ENCODE assay signal across 15 cellular contexts in genomic region chr9:136568288-136569081, GRCh38. TPM values are rescaled to one million over a fixed set of nuclear protein-coding genes. Genes with fewer than 3 reads are reported as not detected.
DNase-seq lines count a peak whose midpoint lies in the region; ATAC-seq and TF ChIP-seq lines count a peak whose summit lies in the region.
"Had no signal": no experiment of that assay in that cellular context is flagged by ENCODE, and none has a peak within 500 bp of the region (broad histone marks: within the 10 kb centered on the region; RNA-seq: fewer than 3 reads in every experiment).

No MANE protein-coding gene starts in this region.

- in situ Hi-C loops in GM13977 (cut with MboI; ENCODE audit: low pct_unique_long_range_greater_than_20kb, low sequenced_read_pairs, unreplicated experiment): no loop called here

- no peaks in the 10 kb centered on the region for H3K27me3 ChIP-seq in right lobe of liver
- no peaks in the 10 kb centered on the region for H3K27me3 ChIP-seq in suprapubic skin
- no peaks in the 10 kb centered on the region for H3K27me3 ChIP-seq in naive thymus-derived CD4-positive, alpha-beta T cell (ENCODE audit: control insufficient read depth in 2 of 2, insufficient read depth in 2 of 2, low read length in 2 of 2)
- H3K27me3 ChIP-seq in SJCRH30: peaks cover 32% of the 10 kb centered on the region

- peak overlapping the region; percentile 42 to 86 for H3K27ac ChIP-seq in coronary artery
- no peak overlapping the region for H3K27ac ChIP-seq in right lobe of liver
- peak overlapping the region; percentile 42 for H3K27ac ChIP-seq in suprapubic skin
- H3K27ac ChIP-seq in naive thymus-derived CD4-positive, alpha-beta T cell (ENCODE audit: low read depth, low read length): no peak overlapping the region
- no peak overlapping the region for H3K27ac ChIP-seq in SJCRH30
- H3K27ac ChIP-seq: C4-2B had no signal

- ATAC-seq in right lobe of liver: peak; percentile 3 to 24 (median 6)
- no peak for ATAC-seq in naive thymus-derived CD4-positive, alpha-beta T cell

- H3K4me1 ChIP-seq in right lobe of liver (peaks cover 0 to 28% (median 4%) of the 10 kb centered on the region in 4 donors), suprapubic skin (peaks cover 56% of the 10 kb centered on the region), SJCRH30 (peaks cover 26% of the 10 kb centered on the region)
- no peaks in the 10 kb centered on the region for H3K4me1 ChIP-seq in naive thymus-derived CD4-positive, alpha-beta T cell (ENCODE audit: control insufficient read depth in 2 of 2, insufficient read depth in 2 of 2, low read length in 2 of 2)

- H3K4me3 ChIP-seq in coronary artery: peak overlapping the region; percentile 29
- H3K4me3 ChIP-seq in right lobe of liver: no peak overlapping the region
- H3K4me3 ChIP-seq in suprapubic skin: no peak overlapping the region
- no peak overlapping the region for H3K4me3 ChIP-seq in naive thymus-derived CD4-positive, alpha-beta T cell (ENCODE audit: low read length)
- no peak overlapping the region for H3K4me3 ChIP-seq in SJCRH30

- POLR2A ChIA-PET in naive thymus-derived CD4-positive, alpha-beta T cell (lab: Charles Lee): no interaction called here

- H3K9me3 Mint-ChIP-seq in naive thymus-derived CD4-positive, alpha-beta T cell: peaks cover 0 to 5% (median 0%) of the 10 kb centered on the region in 11 donors
- H3K9me3 Mint-ChIP-seq: activated CD4-positive, alpha-beta T cell treated with anti-CD3 and anti-CD28 coated beads, Interleukin-2, amount 10 ng/mL, durations not matched to agents 7 days and 5 days; central memory CD8-positive, alpha-beta T cell had no signal

- CTCF ChIA-PET in naive thymus-derived CD4-positive, alpha-beta T cell (lab: Charles Lee): no interaction called here

- no peak for TF ChIP-seq EP300 in suprapubic skin (IDR thresholded peaks at IDR 0.05)

- TF ChIP-seq CTCF in coronary artery (IDR thresholded peaks at IDR 0.05) (no peak), right lobe of liver (IDR thresholded peaks at IDR 0.05) (no peak), suprapubic skin (IDR thresholded peaks at IDR 0.05) (no peak), GM13977 (IDR thresholded peaks at IDR 0.05; ENCODE audit: extremely low read depth, insufficient read depth, missing control alignments) (no peak)

- H3K36me3 ChIP-seq in right lobe of liver: no peaks in the 10 kb centered on the region
- H3K36me3 ChIP-seq in suprapubic skin: no peaks in the 10 kb centered on the region
- H3K36me3 ChIP-seq in naive thymus-derived CD4-positive, alpha-beta T cell (ENCODE audit: control insufficient read depth in 2 of 3, insufficient read depth in 3 of 3, low read length in 3 of 3): no peaks in the 10 kb centered on the region
- no peaks in the 10 kb centered on the region for H3K36me3 ChIP-seq in SJCRH30

- 54% methylated on average over 7 of the region's 24 CpGs for WGBS in right lobe of liver (ENCODE audit: insufficient coverage, low coverage, low lambda C conversion rate, missing lambda C conversion rate)
- 43% methylated on average over 18 of the region's 24 CpGs for WGBS in suprapubic skin

- DNase-seq in HK-2 (ENCODE audit: unreplicated experiment) (peak; percentile 69), coronary artery (ENCODE audit: low spot score) (no peak), right lobe of liver (no peak), suprapubic skin (ENCODE audit: low spot score in 2 of 2) (no peak), GM13977 (ENCODE audit: low spot score) (no peak), DMS153 (lab: John Stamatoyannopoulos, UW) (no peak), SJCRH30 (no peak)
- no peak for DNase-seq in naive thymus-derived CD4-positive, alpha-beta T cell
- DNase-seq: activated CD4-positive, alpha-beta T cell treated with anti-CD3 and anti-CD28 coated beads, Interleukin-2, amount 10 ng/mL, durations not matched to agents 7 days and 5 days; activated effector memory CD4-positive, alpha-beta T cell treated with Interleukin-2 at 50 U/mL for 16 hours; NCI-H1694; stimulated activated CD4-positive, alpha-beta T cell treated with anti-CD3 and anti-CD28 coated beads, Interleukin-15, amount 100 ng/mL, for 24 hours had no signal

- no peaks in the 10 kb centered on the region for H3K36me3 Mint-ChIP-seq in naive thymus-derived CD4-positive, alpha-beta T cell
- H3K36me3 Mint-ChIP-seq: IgD-negative memory B cell had no signal

- no peak overlapping the region for H3K27ac Mint-ChIP-seq in naive thymus-derived CD4-positive, alpha-beta T cell
- H3K27ac Mint-ChIP-seq: activated CD4-positive, alpha-beta T cell treated with anti-CD3 and anti-CD28 coated beads, Interleukin-2, amount 10 ng/mL, durations not matched to agents 7 days and 5 days; IgD-negative memory B cell had no signal

- H3K9me3 ChIP-seq in right lobe of liver: no peaks in the 10 kb centered on the region
- no peaks in the 10 kb centered on the region for H3K9me3 ChIP-seq in suprapubic skin
- no peaks in the 10 kb centered on the region for H3K9me3 ChIP-seq in naive thymus-derived CD4-positive, alpha-beta T cell (ENCODE audit: control insufficient read depth in 2 of 3, low read length in 3 of 3)
- no peaks in the 10 kb centered on the region for H3K9me3 ChIP-seq in SJCRH30 (replicated peaks)

- H3K27me3 Mint-ChIP-seq in naive thymus-derived CD4-positive, alpha-beta T cell: no peaks in the 10 kb centered on the region
- H3K27me3 Mint-ChIP-seq: activated CD4-positive, alpha-beta T cell treated with anti-CD3 and anti-CD28 coated beads, Interleukin-2, amount 10 ng/mL, durations not matched to agents 7 days and 5 days; central memory CD8-positive, alpha-beta T cell had no signal

- intact Hi-C loops in right lobe of liver (cut with DNase I): no loop called here
- intact Hi-C loops in naive thymus-derived CD4-positive, alpha-beta T cell (cut with micrococcal nuclease): no loop called here

- TF ChIP-seq POLR2A in right lobe of liver (IDR thresholded peaks at IDR 0.05): no peak
- no peak for TF ChIP-seq POLR2A in suprapubic skin (IDR thresholded peaks at IDR 0.05)

- peaks cover 0 to 13% (median 0%) of the 10 kb centered on the region in 7 donors for H3K4me1 Mint-ChIP-seq in naive thymus-derived CD4-positive, alpha-beta T cell
- H3K4me1 Mint-ChIP-seq: activated CD4-positive, alpha-beta T cell treated with anti-CD3 and anti-CD28 coated beads, Interleukin-2, amount 10 ng/mL, durations not matched to agents 7 days and 5 days had no signal

- no peak overlapping the region for H3K4me3 Mint-ChIP-seq in naive thymus-derived CD4-positive, alpha-beta T cell
- H3K4me3 Mint-ChIP-seq: activated CD4-positive, alpha-beta T cell treated with anti-CD3 and anti-CD28 coated beads, Interleukin-2, amount 10 ng/mL, durations not matched to agents 7 days and 5 days; central memory CD8-positive, alpha-beta T cell; IgD-negative memory B cell had no signal

RNA-seq across cellular contexts. Expression of gene NOTCH1, which starts 22.6 kb away (rescaled TPM):
- 10 to 100 TPM; 17.4 to 26.2 (median 19.3) TPM for total RNA-seq in right lobe of liver
- 100 to 1,000 TPM in 3 of 4 donors, 10 to 100 TPM in 1; 71.0 to 160 (median 114) TPM for total RNA-seq in suprapubic skin
- 10 to 100 TPM; 49.7 to 92.9 (median 58.0) TPM for total RNA-seq in naive thymus-derived CD4-positive, alpha-beta T cell
- 1 to 10 TPM; 1.9 to 7.1 TPM for polyA plus RNA-seq in naive thymus-derived CD4-positive, alpha-beta T cell
- 25.8 and 28.5 TPM in 2 replicates for total RNA-seq in SJCRH30 (2014; rRNA removed; shearing (Covaris generic))

Comparison
In these comparisons a context has a peak if more than half of its experiments do, and no peak if none do; other contexts are left out.
1. H3K27ac ChIP-seq: peak in coronary artery (2 of 2) and suprapubic skin (single experiment); none in right lobe of liver (0 of 3), naive thymus-derived CD4-positive, alpha-beta T cell (single experiment) and SJCRH30 (single experiment).